Comparison of ENCODE assay signal across 1 cellular context in the genomic region with DNA sequence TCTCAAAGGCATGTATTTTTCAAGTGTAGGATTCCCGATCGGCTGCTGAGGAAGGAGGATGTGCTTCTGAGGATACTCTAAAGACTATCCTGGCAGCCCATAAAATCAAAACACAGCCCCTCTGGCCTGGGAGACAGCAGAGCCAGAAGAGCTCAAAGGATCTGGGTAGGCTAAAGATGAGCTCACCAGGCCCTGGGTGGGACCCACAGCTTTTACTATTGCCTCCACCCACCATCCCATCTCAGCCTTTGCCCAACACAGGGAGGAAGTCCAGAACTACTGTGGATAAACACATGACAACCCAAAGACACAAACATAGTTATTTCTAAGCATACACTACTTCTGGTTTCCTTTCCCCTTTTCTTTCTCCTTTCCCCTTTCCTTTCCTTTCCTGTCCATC.
A peak's percentile ranks its signal among the peaks of the same experiment; 100 is the strongest.
TF ChIP-seq lines count a peak whose summit lies in the region.

No MANE protein-coding gene starts in this region.

TF ChIP-seq in HEK293, 187 proteins besides CTCF, POLR2A, EP300 and RAD21 (continued from another document):
- TF ChIP-seq, protein P1, sequence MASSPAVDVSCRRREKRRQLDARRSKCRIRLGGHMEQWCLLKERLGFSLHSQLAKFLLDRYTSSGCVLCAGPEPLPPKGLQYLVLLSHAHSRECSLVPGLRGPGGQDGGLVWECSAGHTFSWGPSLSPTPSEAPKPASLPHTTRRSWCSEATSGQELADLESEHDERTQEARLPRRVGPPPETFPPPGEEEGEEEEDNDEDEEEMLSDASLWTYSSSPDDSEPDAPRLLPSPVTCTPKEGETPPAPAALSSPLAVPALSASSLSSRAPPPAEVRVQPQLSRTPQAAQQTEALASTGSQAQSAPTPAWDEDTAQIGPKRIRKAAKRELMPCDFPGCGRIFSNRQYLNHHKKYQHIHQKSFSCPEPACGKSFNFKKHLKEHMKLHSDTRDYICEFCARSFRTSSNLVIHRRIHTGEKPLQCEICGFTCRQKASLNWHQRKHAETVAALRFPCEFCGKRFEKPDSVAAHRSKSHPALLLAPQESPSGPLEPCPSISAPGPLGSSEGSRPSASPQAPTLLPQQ (tag by site-specific recombination; IDR thresholded peaks at IDR 0.05): peak; percentile 99
- 0 out of 2 replicates have a peak, but pooled peaks have one; percentile 31 for TF ChIP-seq ZFHX2 (tag by site-specific recombination; conservative IDR thresholded peaks at IDR 0.05)
- no peak for TF ChIP-seq ZNF155 (tag by site-specific recombination; IDR thresholded peaks at IDR 0.05)
